7 cellular contexts compared by ENCODE assay signal in genomic region chr12:64256166-64256800, GRCh38. TPM values are rescaled to one million over a fixed set of nuclear protein-coding genes. Genes with fewer than 3 reads are reported as not detected.
DNase-seq lines count a peak whose midpoint lies in the region; ATAC-seq, FAIRE-seq and TF ChIP-seq lines count a peak whose summit lies in the region.

No MANE protein-coding gene starts in this region.

- intact Hi-C loops in pancreas (cut with DNase I), result loop anchor here in 2 of 3 donors (5.0 kb wide), 1 partner anchor 429 kb away; no protein-coding TSS in a partner anchor

- FAIRE-seq in pancreas (lab: Jason Lieb, UNC), result peak; percentile 89

- H3K9me3 ChIP-seq in pancreas, result no peaks in the 10 kb centered on the region

- ATAC-seq in pancreas (peak in 3 of 4 donors; percentile 71 to 81 (median 72)), HG03025 (IDR thresholded peaks at IDR 0.05; ENCODE audit: low FRiP score, unreplicated experiment) (no peak)

- TF ChIP-seq POLR2A in NB4 (IDR thresholded peaks at IDR 0.05; ENCODE audit: extremely low read depth, insufficient read length), result no peak

- no peaks in the 10 kb centered on the region for H3K36me3 ChIP-seq in pancreas

- DNase-seq in GM12865 (ENCODE audit: low read depth) (peak; percentile 57), NB4 (ENCODE audit: low read depth) (peak; percentile 64), SK-N-DZ (ENCODE audit: low spot score) (peak; percentile 64), fibroblast of pulmonary artery (ENCODE audit: low read depth) (peak; percentile 80), pancreas (no peak)
- DNase-seq in stimulated activated CD4-positive, alpha-beta T cell treated with anti-CD3 and anti-CD28 coated beads, Interleukin-15, amount 100 ng/mL, for 24 hours, result no peak

- peak; percentile 44 for TF ChIP-seq CTCF in GM12865 (IDR thresholded peaks at IDR 0.05; ENCODE audit: insufficient read depth, low read depth, low read length, missing control alignments)
- peak; percentile 38 for TF ChIP-seq CTCF in NB4 (IDR thresholded peaks at IDR 0.05; ENCODE audit: low read depth, low read length)
- peak; percentile 60 for TF ChIP-seq CTCF in fibroblast of pulmonary artery (IDR thresholded peaks at IDR 0.05; ENCODE audit: low read length, missing control alignments)
- peak; percentile 36 to 56 (median 46) for TF ChIP-seq CTCF in pancreas (IDR thresholded peaks at IDR 0.05)

- H3K4me1 ChIP-seq in pancreas, result no peaks in the 10 kb centered on the region

- no peaks in the 10 kb centered on the region for H3K27me3 ChIP-seq in pancreas

- 53 to 64% methylated on average over 4 of the region's 4 CpGs for WGBS in pancreas, 2 donors

- H3K4me3 ChIP-seq in GM12865 (ENCODE audit: low read depth, low read length), result no peak overlapping the region
- no peak overlapping the region for H3K4me3 ChIP-seq in NB4 (ENCODE audit: low read depth, low read length)
- H3K4me3 ChIP-seq in fibroblast of pulmonary artery (replicated peaks; ENCODE audit: low read depth, low read length), result no peak overlapping the region
- no peak overlapping the region for H3K4me3 ChIP-seq in pancreas

- no peak overlapping the region for H3K27ac ChIP-seq in pancreas

RNA-seq across cellular contexts. Expression of gene KICS2, which starts 34.2 kb away (rescaled TPM):
- polyA plus RNA-seq in SK-N-DZ (2014; cell fraction: cytosol; rRNA removed), result 3.7 and 5.4 TPM in 2 replicates
- polyA plus RNA-seq in SK-N-DZ (2014; cell fraction: nucleus; rRNA removed), result 2.8 and 6.0 TPM in 2 replicates
- total RNA-seq in pancreas, result 1 to 10 TPM; 5.7 to 8.0 (median 6.9) TPM
- polyA plus RNA-seq in pancreas, result 1 to 10 TPM; 5.1 to 5.6 TPM

Comparison
In these comparisons a context has a peak if more than half of its experiments do, and no peak if none do; other contexts are left out.
1. DNase-seq: peak in GM12865 (single experiment), NB4 (single experiment), SK-N-DZ (single experiment) and fibroblast of pulmonary artery (single experiment); none in pancreas (0 of 6) and stimulated activated CD4-positive, alpha-beta T cell treated with anti-CD3 and anti-CD28 coated beads, Interleukin-15, amount 100 ng/mL, for 24 hours (single experiment).
2. Peak in every context shown above with its lines, with median percentiles within 50 percentile points of each other: CTCF ChIP-seq.